ENCODE assay signal across 20 cellular contexts in genomic region chr4:148067307-148067916, GRCh38.
DNase-seq lines count a peak whose midpoint lies in the region; ATAC-seq, FAIRE-seq and TF ChIP-seq lines count a peak whose summit lies in the region.
"Had no signal": no experiment of that assay in that cellular context is flagged by ENCODE, and none has a peak within 500 bp of the region (broad histone marks: within the 10 kb centered on the region; RNA-seq: fewer than 3 reads in every experiment).

No MANE protein-coding gene starts in this region.

- no peak overlapping the region for H3K4me2 ChIP-seq in endothelial cell of umbilical vein (ENCODE audit: insufficient read depth, low read length)
- H3K4me2 ChIP-seq: BLaER1 treated with 17β-estradiol and CSF1 and Interleukin-3, amounts not matched to agents 10 nM and 100 nM had no signal

- intact Hi-C loops in Right ventricle myocardium inferior (cut with DNase I) (loop anchor here (5.0 kb wide), 1 partner anchor 140 kb away; no protein-coding TSS in a partner anchor), cardiac septum (cut with DNase I) (loop anchor here (5.0 kb wide), 1 partner anchor 205 kb away; no protein-coding TSS in a partner anchor), endothelial cell of umbilical vein (cut with micrococcal nuclease) (loop anchor here (2.0 kb wide), 1 partner anchor 83 kb away; no protein-coding TSS in a partner anchor), lower lobe of right lung (cut with DNase I) (no loop called here), thyroid gland (cut with DNase I) (no loop called here)

- no peak overlapping the region for H3K4me3 ChIP-seq in endothelial cell of umbilical vein (replicated peaks in 1 of 3; ENCODE audit: insufficient read depth in 1 of 3, low read depth in 1 of 3, low read length in 3 of 3)
- H3K4me3 ChIP-seq in lower lobe of right lung = no peak overlapping the region
- H3K4me3 ChIP-seq in thyroid gland (replicated peaks in 1 of 3) = no peak overlapping the region
- H3K4me3 ChIP-seq: BLaER1 treated with 17β-estradiol and CSF1 and Interleukin-3, amounts not matched to agents 10 nM and 100 nM had no signal

- FAIRE-seq in endothelial cell of umbilical vein (lab: Jason Lieb, UNC) = no peak
- FAIRE-seq: frontal cortex, HTR-8/SVneo had no signal

- H4K20me1 ChIP-seq in endothelial cell of umbilical vein (replicated peaks; ENCODE audit: control insufficient read depth, extremely low read depth, insufficient read depth, low read length) = no peaks in the 10 kb centered on the region

- H3K79me2 ChIP-seq in endothelial cell of umbilical vein (ENCODE audit: control insufficient read depth, insufficient read depth, low read length) = no peaks in the 10 kb centered on the region

- dilution Hi-C loops in endothelial cell of umbilical vein (cut with MboI; ENCODE audit: extremely low pct_ligation_motif_present, low sequenced_read_pairs) = no loop called here

- H3K27ac ChIP-seq in endothelial cell of umbilical vein (ENCODE audit: insufficient read depth, low read depth, low read length) = no peak overlapping the region
- no peak overlapping the region for H3K27ac ChIP-seq in lower lobe of right lung
- no peak overlapping the region for H3K27ac ChIP-seq in thyroid gland
- H3K27ac ChIP-seq: BLaER1 treated with 17β-estradiol and CSF1 and Interleukin-3, amounts not matched to agents 10 nM and 100 nM had no signal

- 69 to 70% methylated on average over 6 of the region's 6 CpGs for WGBS in thyroid gland, 2 donors

- CTCF ChIA-PET in endothelial cell of umbilical vein (lab: Charles Lee) = interaction anchor here (1.3 to 2.0 kb wide), 2 partner anchors 9 to 26 kb away, joined by 4 to 7 read pairs; no protein-coding TSS in a partner anchor

- POLR2A ChIA-PET in endothelial cell of umbilical vein (lab: Charles Lee) = no interaction called here

- H3K27me3 ChIP-seq in endothelial cell of umbilical vein (ENCODE audit: control insufficient read depth in 2 of 2, insufficient read depth in 2 of 2, low read length in 2 of 2) = no peaks in the 10 kb centered on the region
- no peaks in the 10 kb centered on the region for H3K27me3 ChIP-seq in lower lobe of right lung (ENCODE audit: low read depth)
- no peaks in the 10 kb centered on the region for H3K27me3 ChIP-seq in thyroid gland
- H3K27me3 ChIP-seq: BLaER1 treated with 17β-estradiol and CSF1 and Interleukin-3, amounts not matched to agents 10 nM and 100 nM had no signal

- no peaks in the 10 kb centered on the region for H3K9me3 ChIP-seq in endothelial cell of umbilical vein (replicated peaks; ENCODE audit: control insufficient read depth, insufficient read depth, low read length)
- no peaks in the 10 kb centered on the region for H3K9me3 ChIP-seq in lower lobe of right lung
- no peaks in the 10 kb centered on the region for H3K9me3 ChIP-seq in thyroid gland
- H3K9me3 ChIP-seq: BLaER1 treated with 17β-estradiol and CSF1 and Interleukin-3, amounts not matched to agents 10 nM and 100 nM had no signal

- no peak for DNase-seq in Right ventricle myocardium inferior (ENCODE audit: missing footprints)
- no peak for DNase-seq in cardiac septum (ENCODE audit: low spot score)
- peak; percentile 46 for DNase-seq in endothelial cell of umbilical vein (ENCODE audit: low read depth, low spot score)
- DNase-seq in lower lobe of right lung = no peak
- DNase-seq in thyroid gland = peak; percentile 75 to 76
- no peak for DNase-seq in SHP77 (lab: John Stamatoyannopoulos, UW)
- DNase-seq in NCI-H187 (lab: John Stamatoyannopoulos, UW) = no peak
- DNase-seq: activated gamma-delta T cell; Calu3; central memory CD4-positive, alpha-beta T cell; Kasumi-1; NCI-H1048; NCI-H2107; retina; T-helper 1 cell had no signal

- no peak overlapping the region for H2AFZ ChIP-seq in endothelial cell of umbilical vein (ENCODE audit: low read depth, low read length)

- peaks cover 2 to 3% of the 10 kb centered on the region in 2 experiments for H3K36me3 ChIP-seq in endothelial cell of umbilical vein (ENCODE audit: control insufficient read depth in 2 of 2, extremely low read depth in 1 of 2, insufficient read depth in 2 of 2, low read length in 2 of 2)
- H3K36me3 ChIP-seq in lower lobe of right lung = peaks cover 13% of the 10 kb centered on the region
- peaks cover 0 to 6% of the 10 kb centered on the region in 2 donors for H3K36me3 ChIP-seq in thyroid gland

- no peak for TF ChIP-seq POLR2A in endothelial cell of umbilical vein (IDR thresholded peaks at IDR 0.05; ENCODE audit: low read depth, low read length)
- TF ChIP-seq POLR2A in thyroid gland (IDR thresholded peaks at IDR 0.05) = no peak

- no peaks in the 10 kb centered on the region for H3K4me1 ChIP-seq in endothelial cell of umbilical vein (ENCODE audit: control insufficient read depth, extremely low read depth, insufficient read depth, low read length)
- peaks cover 7% of the 10 kb centered on the region for H3K4me1 ChIP-seq in lower lobe of right lung
- H3K4me1 ChIP-seq in thyroid gland = peaks cover 16 to 24% of the 10 kb centered on the region in 2 donors

- H3K9me1 ChIP-seq in endothelial cell of umbilical vein (replicated peaks; ENCODE audit: control insufficient read depth, extremely low read depth, insufficient read depth, low read length) = no peaks in the 10 kb centered on the region

- BruUV-seq in endothelial cell of umbilical vein (replicated peaks; lab: Mats Ljungman, UMichigan) = no TSS peak

- TF ChIP-seq CTCF in endothelial cell of umbilical vein (IDR thresholded peaks at IDR 0.05; ENCODE audit: extremely low read depth in 1 of 2, insufficient read depth in 1 of 2, low read depth in 1 of 2, low read length in 2 of 2) (no peak), lower lobe of right lung (IDR thresholded peaks at IDR 0.05) (no peak), thyroid gland (IDR thresholded peaks at IDR 0.05) (no peak)

- ATAC-seq in Right ventricle myocardium inferior (peak; percentile 24), lower lobe of right lung (peak; percentile 36 to 51), HG03565 (IDR thresholded peaks at IDR 0.05; ENCODE audit: unreplicated experiment) (no peak)
- ATAC-seq: esophagus mucosa had no signal

- H3K9ac ChIP-seq in endothelial cell of umbilical vein (replicated peaks; ENCODE audit: extremely low read depth, insufficient read depth, low read length) = no peak overlapping the region
- H3K9ac ChIP-seq: BLaER1 treated with 17β-estradiol and CSF1 and Interleukin-3, amounts not matched to agents 10 nM and 100 nM had no signal

TF ChIP-seq in endothelial cell of umbilical vein, 7 proteins besides CTCF, POLR2A, EP300 and RAD21:
- no peak for TF ChIP-seq POLR2AphosphoS5 (IDR thresholded peaks at IDR 0.05; ENCODE audit: insufficient read depth, low read depth, low read length)

Comparison
In these comparisons a context has a peak if more than half of its experiments do, and no peak if none do; other contexts are left out.
1. DNase-seq: peak in endothelial cell of umbilical vein (single experiment) and thyroid gland (2 of 2); none in Right ventricle myocardium inferior (single experiment), cardiac septum (single experiment), lower lobe of right lung (single experiment), SHP77 (0 of 2) and NCI-H187 (0 of 2).
2. intact Hi-C loops: an anchor here in Right ventricle myocardium inferior (5.0 kb wide), cardiac septum (5.0 kb wide) and endothelial cell of umbilical vein (2.0 kb wide); none called in lower lobe of right lung and thyroid gland.